Comparison of ENCODE assay signal across 1 cellular context in the genomic region with DNA sequence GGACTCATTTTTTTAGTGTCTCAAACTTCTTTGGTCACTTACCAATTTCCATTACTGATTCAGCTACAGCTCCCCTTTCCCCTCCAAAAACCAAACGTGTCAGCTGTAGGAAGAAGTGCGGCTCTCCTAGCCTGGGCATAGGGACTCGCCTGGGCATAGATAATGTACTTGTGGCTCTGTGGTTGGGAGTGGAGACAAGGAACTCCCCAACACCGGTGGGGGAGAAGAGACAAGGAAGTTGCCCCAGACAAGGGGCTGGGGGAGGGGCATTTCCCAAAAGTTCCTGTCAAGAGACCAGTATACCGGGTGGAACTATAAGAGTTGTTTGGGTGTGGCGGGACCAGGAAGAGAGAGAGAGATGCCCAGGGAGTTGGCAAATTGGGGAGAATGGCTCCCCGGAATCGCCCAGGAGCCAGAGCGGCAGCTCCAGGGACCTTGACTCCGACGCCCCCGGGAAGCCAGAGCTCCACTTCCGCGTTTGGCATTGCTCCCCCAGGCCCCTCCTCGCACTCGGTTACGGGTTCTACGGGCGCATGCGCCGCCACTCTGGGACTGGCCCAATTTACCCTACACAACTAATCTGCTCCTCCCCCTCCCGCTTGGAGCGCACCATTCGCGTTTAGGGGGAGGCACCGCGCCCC.
A peak's percentile ranks its signal among the peaks of the same experiment; 100 is the strongest.
TF ChIP-seq lines count a peak whose summit lies in the region.

No MANE protein-coding gene starts in this region.

TF ChIP-seq in HEK293, 187 proteins besides CTCF, POLR2A, EP300 and RAD21 (continued from another document):
- TF ChIP-seq, protein P1, sequence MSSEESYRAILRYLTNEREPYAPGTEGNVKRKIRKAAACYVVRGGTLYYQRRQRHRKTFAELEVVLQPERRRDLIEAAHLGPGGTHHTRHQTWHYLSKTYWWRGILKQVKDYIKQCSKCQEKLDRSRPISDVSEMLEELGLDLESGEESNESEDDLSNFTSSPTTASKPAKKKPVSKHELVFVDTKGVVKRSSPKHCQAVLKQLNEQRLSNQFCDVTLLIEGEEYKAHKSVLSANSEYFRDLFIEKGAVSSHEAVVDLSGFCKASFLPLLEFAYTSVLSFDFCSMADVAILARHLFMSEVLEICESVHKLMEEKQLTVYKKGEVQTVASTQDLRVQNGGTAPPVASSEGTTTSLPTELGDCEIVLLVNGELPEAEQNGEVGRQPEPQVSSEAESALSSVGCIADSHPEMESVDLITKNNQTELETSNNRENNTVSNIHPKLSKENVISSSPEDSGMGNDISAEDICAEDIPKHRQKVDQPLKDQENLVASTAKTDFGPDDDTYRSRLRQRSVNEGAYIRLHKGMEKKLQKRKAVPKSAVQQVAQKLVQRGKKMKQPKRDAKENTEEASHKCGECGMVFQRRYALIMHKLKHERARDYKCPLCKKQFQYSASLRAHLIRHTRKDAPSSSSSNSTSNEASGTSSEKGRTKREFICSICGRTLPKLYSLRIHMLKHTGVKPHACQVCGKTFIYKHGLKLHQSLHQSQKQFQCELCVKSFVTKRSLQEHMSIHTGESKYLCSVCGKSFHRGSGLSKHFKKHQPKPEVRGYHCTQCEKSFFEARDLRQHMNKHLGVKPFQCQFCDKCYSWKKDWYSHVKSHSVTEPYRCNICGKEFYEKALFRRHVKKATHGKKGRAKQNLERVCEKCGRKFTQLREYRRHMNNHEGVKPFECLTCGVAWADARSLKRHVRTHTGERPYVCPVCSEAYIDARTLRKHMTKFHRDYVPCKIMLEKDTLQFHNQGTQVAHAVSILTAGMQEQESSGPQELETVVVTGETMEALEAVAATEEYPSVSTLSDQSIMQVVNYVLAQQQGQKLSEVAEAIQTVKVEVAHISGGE (tag by site-specific recombination; conservative IDR thresholded peaks at IDR 0.05; ENCODE audit: low read depth): peak; percentile 42
- TF ChIP-seq ZSCAN30 (tag by site-specific recombination; IDR thresholded peaks at IDR 0.05) (no peak; the same call in 1 of the 2 replicates), ZBTB1 (tag by site-specific recombination; IDR thresholded peaks at IDR 0.05) (no peak), ZNF214 (tag by site-specific recombination; IDR thresholded peaks at IDR 0.05; ENCODE audit: borderline replicate concordance) (no peak), ZBTB48 (tag by site-specific recombination; IDR thresholded peaks at IDR 0.05) (peak; percentile 91), ZNF426 (tag by site-specific recombination; IDR thresholded peaks at IDR 0.05) (no peak), ZNF654 (tag by site-specific recombination; IDR thresholded peaks at IDR 0.05; ENCODE audit: low read depth) (no peak), ZBTB10 (tag by site-specific recombination; IDR thresholded peaks at IDR 0.05) (peak; percentile 33), ZNF433 (tag by site-specific recombination; IDR thresholded peaks at IDR 0.05; ENCODE audit: low read depth) (no peak), IKZF3 (tag by site-specific recombination; IDR thresholded peaks at IDR 0.05) (peak; percentile 81), ZNF76 (tag by site-specific recombination; IDR thresholded peaks at IDR 0.05; ENCODE audit: borderline replicate concordance, low read depth) (no peak), ZNF776 (tag by site-specific recombination; IDR thresholded peaks at IDR 0.05; ENCODE audit: borderline replicate concordance) (no peak), ZNF501 (tag by site-specific recombination; IDR thresholded peaks at IDR 0.05) (peak; percentile 11; the same call in 1 of the 2 replicates), ZNF341 (tag by site-specific recombination; IDR thresholded peaks at IDR 0.05; ENCODE audit: low read depth) (peak; percentile 91), ZNF324 (tag by site-specific recombination; IDR thresholded peaks at IDR 0.05) (no peak), ZNF302 (tag by site-specific recombination; IDR thresholded peaks at IDR 0.05; ENCODE audit: low read depth) (no peak), ZNF404 (tag by site-specific recombination; IDR thresholded peaks at IDR 0.05) (no peak), ZNF121 (tag by site-specific recombination; IDR thresholded peaks at IDR 0.05) (peak; percentile 84), ZFP37 (tag by site-specific recombination; IDR thresholded peaks at IDR 0.05) (peak; percentile 85), ZNF660 (tag by site-specific recombination; IDR thresholded peaks at IDR 0.05) (no peak), SP2 (tag by site-specific recombination; IDR thresholded peaks at IDR 0.05) (peak; percentile 54), RBAK (tag by site-specific recombination; IDR thresholded peaks at IDR 0.05) (no peak), ZNF514 (tag by site-specific recombination; IDR thresholded peaks at IDR 0.05) (no peak), ZFP69B (tag by site-specific recombination; IDR thresholded peaks at IDR 0.05) (peak; percentile 49; the same call in 1 of the 2 replicates), GFI1B (tag by site-specific recombination; IDR thresholded peaks at IDR 0.05) (0 out of 2 replicates have a peak, but pooled peaks have one; percentile 34), ZNF239 (tag by site-specific recombination; IDR thresholded peaks at IDR 0.05) (no peak), OVOL3 (tag by site-specific recombination; IDR thresholded peaks at IDR 0.05) (0 out of 2 replicates have a peak, but pooled peaks have one; percentile 8), ZNF155 (tag by site-specific recombination; IDR thresholded peaks at IDR 0.05) (no peak), ZNF184 (tag by site-specific recombination; IDR thresholded peaks at IDR 0.05) (0 out of 2 replicates have a peak, but pooled peaks have one; percentile 8), ZNF223 (tag by site-specific recombination; IDR thresholded peaks at IDR 0.05) (no peak), ZBTB6 (tag by site-specific recombination; IDR thresholded peaks at IDR 0.05) (peak; percentile 53; the same call in 1 of the 2 replicates), ZBTB20 (tag by site-specific recombination; IDR thresholded peaks at IDR 0.05) (no peak)
- TF ChIP-seq, protein P2, sequence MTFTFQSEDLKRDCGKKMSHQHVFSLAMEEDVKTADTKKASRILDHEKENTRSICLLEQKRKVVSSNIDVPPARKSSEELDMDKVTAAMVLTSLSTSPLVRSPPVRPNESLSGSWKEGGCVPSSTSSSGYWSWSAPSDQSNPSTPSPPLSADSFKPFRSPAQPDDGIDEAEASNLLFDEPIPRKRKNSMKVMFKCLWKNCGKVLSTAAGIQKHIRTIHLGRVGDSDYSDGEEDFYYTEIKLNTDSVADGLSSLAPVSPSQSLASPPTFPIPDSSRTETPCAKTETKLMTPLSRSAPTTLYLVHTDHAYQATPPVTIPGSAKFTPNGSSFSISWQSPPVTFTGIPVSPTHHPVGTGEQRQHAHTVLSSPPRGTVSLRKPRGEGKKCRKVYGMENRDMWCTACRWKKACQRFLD (tag by site-specific recombination; IDR thresholded peaks at IDR 0.05): no peak
- TF ChIP-seq, protein P3, sequence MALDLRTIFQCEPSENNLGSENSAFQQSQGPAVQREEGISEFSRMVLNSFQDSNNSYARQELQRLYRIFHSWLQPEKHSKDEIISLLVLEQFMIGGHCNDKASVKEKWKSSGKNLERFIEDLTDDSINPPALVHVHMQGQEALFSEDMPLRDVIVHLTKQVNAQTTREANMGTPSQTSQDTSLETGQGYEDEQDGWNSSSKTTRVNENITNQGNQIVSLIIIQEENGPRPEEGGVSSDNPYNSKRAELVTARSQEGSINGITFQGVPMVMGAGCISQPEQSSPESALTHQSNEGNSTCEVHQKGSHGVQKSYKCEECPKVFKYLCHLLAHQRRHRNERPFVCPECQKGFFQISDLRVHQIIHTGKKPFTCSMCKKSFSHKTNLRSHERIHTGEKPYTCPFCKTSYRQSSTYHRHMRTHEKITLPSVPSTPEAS (tag by site-specific recombination; IDR thresholded peaks at IDR 0.05): no peak
- TF ChIP-seq, protein P4, sequence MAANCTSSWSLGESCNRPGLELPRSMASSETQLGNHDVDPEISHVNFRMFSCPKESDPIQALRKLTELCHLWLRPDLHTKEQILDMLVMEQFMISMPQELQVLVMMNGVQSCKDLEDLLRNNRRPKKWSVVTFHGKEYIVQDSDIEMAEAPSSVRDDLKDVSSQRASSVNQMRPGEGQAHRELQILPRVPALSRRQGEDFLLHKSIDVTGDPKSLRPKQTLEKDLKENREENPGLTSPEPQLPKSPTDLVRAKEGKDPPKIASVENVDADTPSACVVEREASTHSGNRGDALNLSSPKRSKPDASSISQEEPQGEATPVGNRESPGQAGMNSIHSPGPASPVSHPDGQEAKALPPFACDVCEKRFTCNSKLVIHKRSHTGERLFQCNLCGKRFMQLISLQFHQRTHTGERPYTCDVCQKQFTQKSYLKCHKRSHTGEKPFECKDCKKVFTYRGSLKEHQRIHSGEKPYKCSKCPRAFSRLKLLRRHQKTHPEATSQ (tag by site-specific recombination; IDR thresholded peaks at IDR 0.05): no peak
TF ChIP-seq in HEK293: peak in this region for 20.
